Comparison of ENCODE assay signal across 8 cellular contexts in genomic region chr9:99103909-99104458, GRCh38. TPM values are rescaled to one million over a fixed set of nuclear protein-coding genes. Genes with fewer than 3 reads are reported as not detected.
A peak's percentile ranks its signal among the peaks of the same experiment; 100 is the strongest.
DNase-seq lines count a peak whose midpoint lies in the region; ATAC-seq and TF ChIP-seq lines count a peak whose summit lies in the region.

No MANE protein-coding gene starts in this region.

- H3K27ac Mint-ChIP-seq in Calu3 (ENCODE audit: unreplicated experiment) (peak overlapping the region; percentile 36), endodermal cell (peak overlapping the region; percentile 77), naive B cell (peak overlapping the region; percentile 1 to 95 (median 58))

- H3K4me3 ChIP-seq in RWPE2 (ENCODE audit: severe bottlenecking) (peak overlapping the region; percentile 66), endodermal cell (ENCODE audit: low read length) (peak overlapping the region; percentile 83)

- DNase-seq in Calu3 = no peak
- DNase-seq in RWPE2 (ENCODE audit: low spot score) = no peak
- DNase-seq in endodermal cell = no peak
- no peak for DNase-seq in naive B cell
- no peak for DNase-seq in SIG-M5 treated with dmso at 0.1 percent for 504 hours (lab: John Stamatoyannopoulos, UW; ENCODE audit: unreplicated experiment)
- no peak for DNase-seq in NCI-H748 (lab: John Stamatoyannopoulos, UW; ENCODE audit: unreplicated experiment)

- H3K36me3 Mint-ChIP-seq in Calu3 (ENCODE audit: insufficient read depth, unreplicated experiment) = peaks cover 26% of the 10 kb centered on the region
- H3K36me3 Mint-ChIP-seq in endodermal cell (ENCODE audit: low read depth) = no peaks in the 10 kb centered on the region
- no peaks in the 10 kb centered on the region for H3K36me3 Mint-ChIP-seq in naive B cell

- H3K4me1 ChIP-seq in RWPE2 (ENCODE audit: insufficient read depth, poor library complexity, severe bottlenecking) (peaks cover 17% of the 10 kb centered on the region), endodermal cell (ENCODE audit: control insufficient read depth, insufficient read depth, low read length) (peaks cover 12% of the 10 kb centered on the region)

- intact Hi-C loops in Calu3 (cut with micrococcal nuclease; ENCODE audit: unreplicated experiment) = no loop called here

- ATAC-seq in RWPE2 (ENCODE audit: low read depth) = peak; percentile 2; the same call in 2 of the 3 replicates
- ATAC-seq in naive B cell (ENCODE audit: low read depth in 2 of 2) = no peak
- ATAC-seq in HG02840 (IDR thresholded peaks at IDR 0.05; ENCODE audit: low FRiP score, unreplicated experiment) = no peak
- ATAC-seq in GM18520 (IDR thresholded peaks at IDR 0.05; ENCODE audit: unreplicated experiment) = no peak

- H3K27me3 Mint-ChIP-seq in Calu3 (ENCODE audit: unreplicated experiment) (peaks cover 5% of the 10 kb centered on the region), endodermal cell (ENCODE audit: insufficient read depth) (peaks cover 6% of the 10 kb centered on the region), naive B cell (no peaks in the 10 kb centered on the region)

- 38 to 52% methylated on average over 4 to 14 of the region's 14 CpGs for WGBS in endodermal cell (ENCODE audit: insufficient coverage in 1 of 2, insufficient read length in 1 of 2), 2 experiments

- H3K36me3 ChIP-seq in RWPE2 (ENCODE audit: low read depth) = no peaks in the 10 kb centered on the region
- peaks cover 12% of the 10 kb centered on the region for H3K36me3 ChIP-seq in endodermal cell (ENCODE audit: control insufficient read depth, insufficient read depth, low read length)

- TF ChIP-seq CTCF in Calu3 (IDR thresholded peaks at IDR 0.05; ENCODE audit: unreplicated experiment) (no peak), RWPE2 (IDR thresholded peaks at IDR 0.05; ENCODE audit: poor library complexity, severe bottlenecking) (no peak), endodermal cell (conservative IDR thresholded peaks at IDR 0.05) (no peak)

- no peak overlapping the region for H3K9ac ChIP-seq in endodermal cell (ENCODE audit: extremely low read depth, low read length, poor library complexity, severe bottlenecking)

- H3K9me3 ChIP-seq in RWPE2 (ENCODE audit: severe bottlenecking) = no peaks in the 10 kb centered on the region
- H3K9me3 ChIP-seq in endodermal cell (ENCODE audit: control insufficient read depth, low read length) = peaks cover 7% of the 10 kb centered on the region

- CTCF ChIA-PET in Calu3 (lab: Charles Lee) = no interaction called here

- no peaks in the 10 kb centered on the region for H3K9me3 Mint-ChIP-seq in Calu3 (ENCODE audit: low read depth, unreplicated experiment)
- H3K9me3 Mint-ChIP-seq in endodermal cell = peaks cover 2% of the 10 kb centered on the region
- peaks cover 0 to 12% (median 3%) of the 10 kb centered on the region in 7 donors for H3K9me3 Mint-ChIP-seq in naive B cell

- BruUV-seq in Calu3 (replicated peaks; lab: Mats Ljungman, UMichigan) = no TSS peak

- H3K4me1 Mint-ChIP-seq in Calu3 (ENCODE audit: low read depth, unreplicated experiment) (peaks cover 12% of the 10 kb centered on the region), endodermal cell (peaks cover 33% of the 10 kb centered on the region), naive B cell (peaks cover 36 to 42% (median 42%) of the 10 kb centered on the region in 3 donors)

- H3K27me3 ChIP-seq in RWPE2 (ENCODE audit: insufficient read depth, poor library complexity, severe bottlenecking) = no peaks in the 10 kb centered on the region
- H3K27me3 ChIP-seq in endodermal cell (ENCODE audit: control insufficient read depth, insufficient read depth, low read length, poor library complexity, severe bottlenecking) = no peaks in the 10 kb centered on the region

- H3K4me3 Mint-ChIP-seq in Calu3 (ENCODE audit: low read depth, unreplicated experiment) (peak overlapping the region; percentile 77), endodermal cell (peak overlapping the region; percentile 73), naive B cell (peak overlapping the region; percentile 91 to 97 (median 94))

- peak overlapping the region; percentile 87 for H3K27ac ChIP-seq in RWPE2 (ENCODE audit: poor library complexity, severe bottlenecking)
- no peak overlapping the region for H3K27ac ChIP-seq in endodermal cell (ENCODE audit: low read depth, low read length)

RNA-seq across cellular contexts. Expression of gene TGFBR1, which starts 0.9 kb away (rescaled TPM):
- total RNA-seq in Calu3 (2022) = 19.4 and 22.6 TPM in 2 replicates
- 10 to 100 TPM; 74.8 to 75.6 TPM for total RNA-seq in endodermal cell
- 76.8 TPM for polyA plus RNA-seq in endodermal cell (2013, experiment 1 of 2)
- 77.1 TPM for polyA plus RNA-seq in endodermal cell (2013, experiment 2 of 2)
- 10 to 100 TPM in 4 of 6 donors, 1 to 10 TPM in 2; 6.6 to 14.6 (median 11.3) TPM for polyA plus RNA-seq in naive B cell (ENCODE audit: low read depth in 6 of 6)
